ENCODE assay signal across 18 cellular contexts in the genomic region with DNA sequence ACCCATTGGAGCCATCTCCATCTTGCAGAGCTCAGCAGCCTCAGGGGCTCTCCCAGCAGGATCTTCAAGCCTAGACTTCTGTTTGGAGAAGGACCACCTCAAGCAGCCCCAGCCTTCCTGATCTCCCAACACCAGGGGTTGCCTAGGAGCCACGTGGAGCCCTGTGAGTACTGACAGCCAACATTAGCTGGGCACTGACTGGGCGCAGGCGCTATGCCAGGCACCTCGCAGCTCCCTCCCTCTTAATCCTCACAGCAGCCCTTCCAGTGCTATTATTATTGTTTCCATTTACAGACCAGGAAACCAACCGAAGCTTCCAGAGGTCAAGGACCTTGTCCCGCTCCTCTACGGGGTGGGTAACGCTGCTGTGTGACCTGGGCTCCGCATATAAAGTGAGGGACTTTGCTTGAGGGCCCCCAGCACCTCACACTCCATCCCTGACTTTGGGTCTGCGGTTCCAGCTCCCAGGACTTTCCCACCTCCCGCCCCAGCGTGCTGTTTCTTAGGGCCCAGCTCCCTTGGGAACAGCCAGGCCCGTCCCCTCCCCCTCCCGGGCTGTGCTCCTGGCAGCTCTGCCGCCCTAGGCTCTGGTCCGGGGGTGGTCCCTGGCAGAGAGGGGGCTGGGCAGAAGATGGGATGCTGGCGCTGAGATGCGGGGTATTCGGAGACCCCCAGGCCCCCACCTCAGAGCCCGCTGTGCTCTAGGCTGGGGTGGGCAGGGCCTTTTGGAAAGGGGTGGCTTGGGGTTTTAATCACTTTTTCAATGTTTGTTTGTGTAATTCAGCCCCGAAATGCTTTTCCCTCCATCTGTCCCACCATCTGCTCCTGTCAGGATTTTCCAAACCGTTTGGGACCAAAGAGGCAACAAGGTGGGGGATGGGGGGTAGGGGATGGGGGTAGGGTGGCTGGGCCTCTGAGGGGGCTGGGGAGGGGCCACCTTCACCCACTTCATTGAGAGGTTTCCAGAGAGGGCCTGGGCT. TPM values are rescaled to one million over a fixed set of nuclear protein-coding genes. Genes with fewer than 3 reads are reported as not detected.
DNase-seq lines count a peak whose midpoint lies in the region; ATAC-seq, FAIRE-seq and TF ChIP-seq lines count a peak whose summit lies in the region.
"Had no signal": no experiment of that assay in that cellular context is flagged by ENCODE, and none has a peak within 500 bp of the region (broad histone marks: within the 10 kb centered on the region; RNA-seq: fewer than 3 reads in every experiment).

No MANE protein-coding gene starts in this region.

- no peak overlapping the region for H3K4me2 ChIP-seq in osteoblast (ENCODE audit: insufficient read depth, low read length)
- H3K4me2 ChIP-seq: KMS-11, PC-9 had no signal

- H2AFZ ChIP-seq in osteoblast (ENCODE audit: low read length), result no peak overlapping the region
- H2AFZ ChIP-seq: PC-9 had no signal

- peaks cover 2% of the 10 kb centered on the region for H4K20me1 ChIP-seq in osteoblast (ENCODE audit: insufficient read depth, low read length)

- no peaks in the 10 kb centered on the region for H3K79me2 ChIP-seq in osteoblast (ENCODE audit: insufficient read depth, low read length)

- no peak for FAIRE-seq in GM12891 (lab: Jason Lieb, UNC)

- no peaks in the 10 kb centered on the region for H3K36me3 ChIP-seq in osteoblast (ENCODE audit: insufficient read depth, low read length)
- H3K36me3 ChIP-seq: HAP-1 had no signal

- no peak for TF ChIP-seq POLR2A in GM12891 (IDR thresholded peaks at IDR 0.05; ENCODE audit: low read depth, low read length)

- H3K4me1 ChIP-seq in osteoblast (ENCODE audit: insufficient read depth, low read length), result no peaks in the 10 kb centered on the region
- H3K4me1 ChIP-seq: foreskin keratinocyte, HAP-1 had no signal

- H3K9me3 ChIP-seq in osteoblast (ENCODE audit: low read depth, low read length), result no peaks in the 10 kb centered on the region
- H3K9me3 ChIP-seq: HAP-1 had no signal

- H3K4me3 ChIP-seq in osteoblast (ENCODE audit: insufficient read depth, low read length), result no peak overlapping the region
- H3K4me3 ChIP-seq: HAP-1, PC-9 had no signal

- no peak for TF ChIP-seq CTCF in osteoblast (IDR thresholded peaks at IDR 0.05; ENCODE audit: extremely low read depth, low read depth, low read length)

- peak; percentile 96 for DNase-seq in DMS 273 (lab: John Stamatoyannopoulos, UW; ENCODE audit: unreplicated experiment)
- peak; percentile 90 for DNase-seq in NCI-H1694 treated with DMSO at 0.1 percent for 48 hours (lab: John Stamatoyannopoulos, UW)
- peak; percentile 92 for DNase-seq in cerebellar cortex (ENCODE audit: low spot score)
- peak; percentile 77 for DNase-seq in osteoblast (ENCODE audit: insufficient read length, low spot score, missing footprints)
- DNase-seq in GM12891 (ENCODE audit: insufficient read length, low spot score), result no peak
- no peak for DNase-seq in activated T-cell treated with anti-CD3 and anti-CD28 coated beads, Interleukin-2, amount 50 U/mL, for 1 hour
- no peak for DNase-seq in dermis blood vessel endothelial cell
- DNase-seq: activated CD8-positive, alpha-beta memory T cell treated with anti-CD3 and anti-CD28 coated beads for 24 hours; activated effector memory CD4-positive, alpha-beta T cell treated with anti-CD3 and anti-CD28 coated beads, Interleukin-2, amount 50 U/mL, for 16 hours; AML-193; foreskin keratinocyte; NCI-H187; PC-9; SW 1271 had no signal

- peaks cover 35% of the 10 kb centered on the region for H3K27me3 ChIP-seq in osteoblast (ENCODE audit: insufficient read depth, low read length)

- H3K27ac ChIP-seq in osteoblast (ENCODE audit: low read depth, low read length), result no peak overlapping the region
- H3K27ac ChIP-seq: foreskin keratinocyte, KMS-11, PC-9 had no signal

- ATAC-seq in GM18519 (IDR thresholded peaks at IDR 0.05; ENCODE audit: low FRiP score, unreplicated experiment), result no peak
- ATAC-seq: foreskin keratinocyte had no signal

TF ChIP-seq in GM12891, 5 proteins besides CTCF, POLR2A, EP300 and RAD21:
- no peak for TF ChIP-seq PAX5 (IDR thresholded peaks at IDR 0.05; ENCODE audit: insufficient read depth, low read length, severe bottlenecking)

RNA-seq across cellular contexts. Expression of a gene that starts 4.1 kb away (rescaled TPM):
- total RNA-seq in osteoblast (not detected in 2 replicates), dermis blood vessel endothelial cell (0.05 TPM in 1 of 2 replicates, not detected in the other)
- polyA plus RNA-seq in GM12891 (2012; ENCODE audit: low read depth, missing spikeins), result not detected
- total RNA-seq: foreskin keratinocyte, mononuclear cell, PC-9 had no signal
- polyA plus RNA-seq: foreskin keratinocyte had no signal

RNA-seq across cellular contexts. Expression of a gene that starts 11.4 kb away (rescaled TPM):
- total RNA-seq in osteoblast (0.36 TPM in 1 of 2 replicates, not detected in the other), dermis blood vessel endothelial cell (0.85 and 0.88 TPM in 2 replicates)
- polyA plus RNA-seq in GM12891 (2012; ENCODE audit: low read depth, missing spikeins), result 0.18 TPM
- total RNA-seq: foreskin keratinocyte, PC-9 had no signal
- polyA plus RNA-seq: foreskin keratinocyte had no signal

RNA-seq across cellular contexts. Expression of a gene that starts 19.0 kb away (rescaled TPM):
- 16.5 and 22.4 TPM in 2 replicates for total RNA-seq in osteoblast
- polyA plus RNA-seq in GM12891 (2012; ENCODE audit: low read depth, missing spikeins), result 0.49 TPM
- 20.1 and 30.6 TPM in 2 replicates for total RNA-seq in dermis blood vessel endothelial cell
- total RNA-seq: mononuclear cell had no signal

Comparison
In these comparisons a context has a peak if more than half of its experiments do, and no peak if none do; other contexts are left out.
1. DNase-seq: peak in DMS 273 (single experiment), NCI-H1694 treated with DMSO at 0.1 percent for 48 hours (single experiment), cerebellar cortex (single experiment) and osteoblast (single experiment); none in GM12891 (single experiment), activated T-cell treated with anti-CD3 and anti-CD28 coated beads, Interleukin-2, amount 50 U/mL, for 1 hour (single experiment) and dermis blood vessel endothelial cell (single experiment).